ENCODE assay signal across 8 cellular contexts in the genomic region with DNA sequence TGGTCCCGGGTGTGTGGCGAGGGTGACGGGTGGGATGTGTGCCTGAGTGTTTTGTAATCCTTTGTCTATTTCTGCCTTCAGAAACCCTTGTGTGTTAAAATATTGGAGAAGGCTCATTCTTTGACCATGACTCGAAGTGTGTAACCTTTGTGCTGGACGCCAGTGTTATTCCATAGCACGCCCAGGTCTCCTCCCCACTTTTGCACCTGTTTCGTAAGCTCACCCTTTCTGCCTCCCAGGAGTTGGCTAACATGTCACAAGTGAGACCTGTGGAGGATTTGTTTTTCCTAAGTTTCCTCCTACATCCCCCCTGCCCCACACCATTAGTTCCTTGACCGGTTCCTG. TPM values are rescaled to one million over a fixed set of nuclear protein-coding genes. Genes with fewer than 3 reads are reported as not detected.
A peak's percentile ranks its signal among the peaks of the same experiment; 100 is the strongest.
DNase-seq lines count a peak whose midpoint lies in the region; ATAC-seq, FAIRE-seq and TF ChIP-seq lines count a peak whose summit lies in the region.

No MANE protein-coding gene starts in this region.

- RAD21 ChIA-PET in GM12878 (lab: Charles Lee; ENCODE audit: unreplicated experiment), result interaction anchor here (1.5 to 4.1 kb wide), 6 partner anchors 12 to 80 kb away, joined by 6 to 40 read pairs (median 11); partner anchors contain the start of genes CEP295 and MED17

- H3K4me3 Mint-ChIP-seq in stimulated activated effector memory CD8-positive, alpha-beta T cell treated with anti-CD3 and anti-CD28 coated beads, Interleukin-12 subunit alpha, Interleukin-12 subunit beta, amount 100 ng/mL, for 72 hours, result peak overlapping the region; percentile 98

- H3K79me2 ChIP-seq in GM12878 (ENCODE audit: control insufficient read depth, insufficient read depth, low read length), result peaks cover 66% of the 10 kb centered on the region

- H3K27ac ChIP-seq in GM12878 (ENCODE audit: control insufficient read depth, insufficient read depth), result peak overlapping the region; percentile 91

- SMC1A ChIA-PET in GM12878 (lab: Charles Lee; ENCODE audit: uncharacterized antibody, unreplicated experiment), result interaction anchor here (0.7 to 7.8 kb wide), 8 partner anchors 9 to 200 kb away, joined by 3 to 74 read pairs (median 4); partner anchors contain the start of genes CEP295 and MED17

- H3K27me3 ChIP-seq in HAP-1 (ENCODE audit: low read depth), result no peaks in the 10 kb centered on the region
- H3K27me3 ChIP-seq in GM12878 (replicated peaks in 1 of 2; ENCODE audit: control insufficient read depth in 2 of 2, insufficient read depth in 2 of 2, low read length in 1 of 2), result no peaks in the 10 kb centered on the region

- TSS peak; percentile 95 for BruUV-seq in GM12878 (replicated peaks; lab: Mats Ljungman, UMichigan)

- peaks cover 68% of the 10 kb centered on the region for H3K36me3 Mint-ChIP-seq in stimulated activated effector memory CD8-positive, alpha-beta T cell treated with anti-CD3 and anti-CD28 coated beads, Interleukin-12 subunit alpha, Interleukin-12 subunit beta, amount 100 ng/mL, for 72 hours

- no peaks in the 10 kb centered on the region for H4K20me1 ChIP-seq in GM12878 (ENCODE audit: control insufficient read depth, insufficient read depth)

- TF ChIP-seq CTCF in GM12878 (IDR thresholded peaks at IDR 0.05 in 2 of 3, conservative IDR thresholded peaks at IDR 0.05 in 1 of 3; ENCODE audit: control insufficient read depth in 2 of 3, extremely low read depth in 1 of 3, insufficient read depth in 1 of 3, low read depth in 3 of 3, low read length in 3 of 3), result no peak

- H3K4me1 ChIP-seq in HAP-1, result peaks cover 35% of the 10 kb centered on the region
- no peaks in the 10 kb centered on the region; the same call in none of the 2 replicates for H3K4me1 ChIP-seq in GM12878 (ENCODE audit: control insufficient read depth, insufficient read depth, low read length)

- TF ChIP-seq EP300 in GM12878 (IDR thresholded peaks at IDR 0.05; ENCODE audit: borderline replicate concordance in 1 of 2, control insufficient read depth in 1 of 2, low read depth in 2 of 2, low read length in 2 of 2), result no peak

- no peaks in the 10 kb centered on the region for H3K9me3 Mint-ChIP-seq in stimulated activated effector memory CD8-positive, alpha-beta T cell treated with anti-CD3 and anti-CD28 coated beads, Interleukin-12 subunit alpha, Interleukin-12 subunit beta, amount 100 ng/mL, for 72 hours

- peak; percentile 8 for ATAC-seq in GM12878
- ATAC-seq in stimulated activated effector memory CD8-positive, alpha-beta T cell treated with anti-CD3 and anti-CD28 coated beads, Interleukin-12 subunit alpha, Interleukin-12 subunit beta, amount 100 ng/mL, for 72 hours, result no peak

- FAIRE-seq in GM12878 (lab: Jason Lieb, UNC), result no peak

- H3K9me3 ChIP-seq in HAP-1 (no peaks in the 10 kb centered on the region), GM12878 (replicated peaks; ENCODE audit: control insufficient read depth, insufficient read depth, low read length) (no peaks in the 10 kb centered on the region)

- H3K4me3 ChIP-seq in HAP-1 (peak overlapping the region; percentile 93), GM12878 (peak overlapping the region; percentile 76)

- no peak for TF ChIP-seq RAD21 in GM12878 (IDR thresholded peaks at IDR 0.05; ENCODE audit: insufficient read depth, low read depth, low read length)

- H3K4me2 ChIP-seq in GM12878 (ENCODE audit: control insufficient read depth, insufficient read depth), result peak overlapping the region; percentile 72

- in situ Hi-C loops in HAP-1 (cut with MboI; ENCODE audit: low sequenced_read_pairs) (loop anchor here (5.0 to 25.0 kb wide), 2 partner anchors 40 to 395 kb away; partner anchors contain the start of genes MED17 and PANX1), GM12878 (cut with MboI) (no loop called here)

- POLR2A ChIA-PET in GM12878 (lab: Charles Lee), result interaction anchor here (0.6 to 6.4 kb wide), 15 partner anchors 9 to 849 kb away, joined by 3 to 85 read pairs (median 4); partner anchors contain the start of genes CEP295 and MED17

- peak overlapping the region; percentile 100 for H3K9ac ChIP-seq in GM12878 (ENCODE audit: control insufficient read depth, insufficient read depth, low read length)

- TF ChIP-seq POLR2A in GM12878 (IDR thresholded peaks at IDR 0.05; ENCODE audit: low read depth, low read length), result no peak

- peaks cover 43% of the 10 kb centered on the region for H3K4me1 Mint-ChIP-seq in stimulated activated effector memory CD8-positive, alpha-beta T cell treated with anti-CD3 and anti-CD28 coated beads, Interleukin-12 subunit alpha, Interleukin-12 subunit beta, amount 100 ng/mL, for 72 hours

- CTCF ChIA-PET in GM12878 (lab: Yijun Ruan, JAX), result interaction anchor here (0.7 to 4.5 kb wide), 7 partner anchors 9 to 89 kb away, joined by 3 to 36 read pairs (median 4); partner anchors contain the start of genes CEP295 and MED17

- H3K36me3 ChIP-seq in HAP-1 (replicated peaks) (peaks cover 42% of the 10 kb centered on the region), GM12878 (ENCODE audit: control insufficient read depth in 2 of 2, insufficient read depth in 2 of 2, low read length in 1 of 2) (peaks cover 0 to 9% of the 10 kb centered on the region in 2 experiments)

- DNase-seq in NCI-H146 (lab: John Stamatoyannopoulos, UW) (peak; percentile 61), NCI-H146 treated with DMSO at 0.1 percent for 48 hours (lab: John Stamatoyannopoulos, UW; ENCODE audit: unreplicated experiment) (no peak), HAP-1 (ENCODE audit: low spot score in 2 of 2) (no peak), NCI-H1105 treated with DMSO at 0.1 percent for 48 hours (lab: John Stamatoyannopoulos, UW) (peak; percentile 59), GM12878 (ENCODE audit: low read depth, low spot score) (no peak), iPS-NIHi11 (ENCODE audit: low spot score) (peak; percentile 54)
- DNase-seq in stimulated activated effector memory CD8-positive, alpha-beta T cell treated with anti-CD3 and anti-CD28 coated beads, Interleukin-12 subunit alpha, Interleukin-12 subunit beta, amount 100 ng/mL, for 72 hours (ENCODE audit: low spot score in 2 of 2), result no peak
- no peak for DNase-seq in NK-92 treated with Interleukin-12 subunit alpha and Interleukin-12 subunit beta, amount 100 ng/mL, for 24 hours (lab: John Stamatoyannopoulos, UW)

- H2AFZ ChIP-seq in GM12878 (ENCODE audit: control insufficient read depth, low read depth, low read length), result peak overlapping the region; percentile 88

- WGBS in GM12878 (ENCODE audit: insufficient coverage, insufficient replicate concordance, low lambda C conversion rate, missing lambda C conversion rate), result 2% methylated on average over 8 of the region's 8 CpGs

- intact Hi-C loops in GM12878 (cut with micrococcal nuclease; ENCODE audit: unreplicated experiment), result loop anchor here (1.0 to 5.0 kb wide), 2 partner anchors 42 to 200 kb away; partner anchors contain the start of genes MED17 and SMCO4

- peak overlapping the region; percentile 100 for H3K27ac Mint-ChIP-seq in stimulated activated effector memory CD8-positive, alpha-beta T cell treated with anti-CD3 and anti-CD28 coated beads, Interleukin-12 subunit alpha, Interleukin-12 subunit beta, amount 100 ng/mL, for 72 hours

RNA-seq across cellular contexts. Expression of gene C11orf54, which starts 0.4 kb away (rescaled TPM):
- total RNA-seq in GM12878 (2013; cell fraction: nucleolus; rRNA removed), result 53.1 and 63.8 TPM in 2 replicates
- total RNA-seq in GM12878 (2014; rRNA removed) (15.1 and 22.1 TPM in 2 replicates), GM12878 (2014; rRNA removed; fragmentation: Illumina TruSeq; extraction: Trizol) (22.5 and 23.6 TPM in 2 replicates), GM12878 (2021) (15.2 and 19.1 TPM in 2 replicates)
- polyA plus RNA-seq in GM12878 (2011; ENCODE audit: low read depth), result 12.3 TPM
- polyA plus RNA-seq in GM12878 (2011; rRNA removed) (32.3 and 58.3 TPM in 2 replicates), GM12878 (2014; fragmentation: Illumina TruSeq; extraction: Trizol) (26.2 and 33.2 TPM in 2 replicates), GM12878 (2014; fragmentation: Nextera tagmentation; extraction: Ambion mirVana) (10 to 100 TPM; 31.3 to 31.5 TPM), GM12878 (2014; rRNA removed) (15.9 and 19.2 TPM in 2 replicates), GM12878 (2016; fragmentation: Nextera tagmentation; extraction: Ambion mirVana) (10 to 100 TPM; 27.4 to 30.4 TPM)
- polyA plus RNA-seq in GM12878 (2011; cell fraction: cytosol; rRNA removed), result 10.6 and 15.4 TPM in 2 replicates
- polyA plus RNA-seq in GM12878 (2011; cell fraction: nucleus; rRNA removed), result 11.7 and 12.5 TPM in 2 replicates
- polyA plus RNA-seq in GM12878 (2012), result 14.5 and 18.4 TPM in 2 replicates
- polyA minus RNA-seq in GM12878 (2011; rRNA and poly(A)+ RNA removed), result 16.4 and 109 TPM in 2 replicates
- polyA minus RNA-seq in GM12878 (2011; cell fraction: cytosol; rRNA and poly(A)+ RNA removed), result 6.9 and 7.2 TPM in 2 replicates
- polyA minus RNA-seq in GM12878 (2011; cell fraction: nucleus; rRNA and poly(A)+ RNA removed), result 6.8 and 10.5 TPM in 2 replicates

RNA-seq across cellular contexts. Expression of gene TAF1D, which starts 0.6 kb away (rescaled TPM):
- 793 and 868 TPM in 2 replicates for total RNA-seq in GM12878 (2013; cell fraction: nucleolus; rRNA removed)
- total RNA-seq in GM12878 (2014; rRNA removed) (191 and 254 TPM in 2 replicates), GM12878 (2014; rRNA removed; fragmentation: Illumina TruSeq; extraction: Trizol) (301 and 314 TPM in 2 replicates), GM12878 (2021) (180 and 206 TPM in 2 replicates)
- 109 TPM for polyA plus RNA-seq in GM12878 (2011; ENCODE audit: low read depth)
- polyA plus RNA-seq in GM12878 (2011; rRNA removed) (224 and 373 TPM in 2 replicates), GM12878 (2014; fragmentation: Illumina TruSeq; extraction: Trizol) (270 and 380 TPM in 2 replicates), GM12878 (2014; fragmentation: Nextera tagmentation; extraction: Ambion mirVana) (100 to 1,000 TPM; 112 to 181 TPM), GM12878 (2014; rRNA removed) (179 and 220 TPM in 2 replicates), GM12878 (2016; fragmentation: Nextera tagmentation; extraction: Ambion mirVana) (100 to 1,000 TPM; 101 to 110 TPM)
- 52.9 and 55.8 TPM in 2 replicates for polyA plus RNA-seq in GM12878 (2011; cell fraction: cytosol; rRNA removed)
- polyA plus RNA-seq in GM12878 (2011; cell fraction: nucleus; rRNA removed), result 359 and 420 TPM in 2 replicates
- 132 and 157 TPM in 2 replicates for polyA plus RNA-seq in GM12878 (2012)
- polyA minus RNA-seq in GM12878 (2011; rRNA and poly(A)+ RNA removed), result 91.2 and 125 TPM in 2 replicates
- polyA minus RNA-seq in GM12878 (2011; cell fraction: cytosol; rRNA and poly(A)+ RNA removed), result 60.7 and 72.5 TPM in 2 replicates
- 233 and 316 TPM in 2 replicates for polyA minus RNA-seq in GM12878 (2011; cell fraction: nucleus; rRNA and poly(A)+ RNA removed)

RNA-seq across cellular contexts. Expression of gene MED17, which starts 42.2 kb away (rescaled TPM):
- total RNA-seq in GM12878 (2013; cell fraction: nucleolus; rRNA removed), result 97.7 and 110 TPM in 2 replicates
- total RNA-seq in GM12878 (2014; rRNA removed) (27.8 and 30.8 TPM in 2 replicates), GM12878 (2014; rRNA removed; fragmentation: Illumina TruSeq; extraction: Trizol) (29.2 and 30.8 TPM in 2 replicates), GM12878 (2021) (34.9 and 38.7 TPM in 2 replicates)
- 6.8 TPM for polyA plus RNA-seq in GM12878 (2011; ENCODE audit: low read depth)
- polyA plus RNA-seq in GM12878 (2011; rRNA removed) (23.3 and 28.3 TPM in 2 replicates), GM12878 (2014; fragmentation: Illumina TruSeq; extraction: Trizol) (28.8 and 36.1 TPM in 2 replicates), GM12878 (2014; fragmentation: Nextera tagmentation; extraction: Ambion mirVana) (10 to 100 TPM in 1 of 2 experiments, 1 to 10 TPM in 1; 7.3 to 12.4 TPM), GM12878 (2014; rRNA removed) (23.2 and 25.9 TPM in 2 replicates), GM12878 (2016; fragmentation: Nextera tagmentation; extraction: Ambion mirVana) (10 to 100 TPM; 30.0 to 32.1 TPM)
- 10.9 and 13.4 TPM in 2 replicates for polyA plus RNA-seq in GM12878 (2011; cell fraction: cytosol; rRNA removed)
- 28.1 and 30.9 TPM in 2 replicates for polyA plus RNA-seq in GM12878 (2011; cell fraction: nucleus; rRNA removed)
- polyA plus RNA-seq in GM12878 (2012), result 8.1 and 13.2 TPM in 2 replicates
- 20.8 and 33.4 TPM in 2 replicates for polyA minus RNA-seq in GM12878 (2011; rRNA and poly(A)+ RNA removed)
- polyA minus RNA-seq in GM12878 (2011; cell fraction: cytosol; rRNA and poly(A)+ RNA removed), result 12.6 and 12.7 TPM in 2 replicates
- 35.5 and 66.6 TPM in 2 replicates for polyA minus RNA-seq in GM12878 (2011; cell fraction: nucleus; rRNA and poly(A)+ RNA removed)

Comparison
In these comparisons a context has a peak if more than half of its experiments do, and no peak if none do; other contexts are left out.
1. DNase-seq: peak in NCI-H146 (single experiment), NCI-H1105 treated with DMSO at 0.1 percent for 48 hours (single experiment) and iPS-NIHi11 (single experiment); none in NCI-H146 treated with DMSO at 0.1 percent for 48 hours (single experiment), HAP-1 (0 of 2), GM12878 (single experiment), stimulated activated effector memory CD8-positive, alpha-beta T cell treated with anti-CD3 and anti-CD28 coated beads, Interleukin-12 subunit alpha, Interleukin-12 subunit beta, amount 100 ng/mL, for 72 hours (0 of 2) and NK-92 treated with Interleukin-12 subunit alpha and Interleukin-12 subunit beta, amount 100 ng/mL, for 24 hours (single experiment).